ENCODE assay signal across 2 cellular contexts in genomic region chr16:77531741-77532140, GRCh38.
TF ChIP-seq lines count a peak whose summit lies in the region.

No MANE protein-coding gene starts in this region.

TF ChIP-seq in HEK293, 187 proteins besides CTCF, POLR2A, EP300 and RAD21 (continued from another document):
- TF ChIP-seq ZNF362 (tag by site-specific recombination; IDR thresholded peaks at IDR 0.05) (peak; percentile 67; the same call in 1 of the 2 replicates), ZBTB48 (tag by site-specific recombination; IDR thresholded peaks at IDR 0.05) (peak; percentile 41; the same call in 1 of the 2 replicates), ZNF747 (tag by site-specific recombination; IDR thresholded peaks at IDR 0.05) (no peak), SCRT1 (tag by site-specific recombination; IDR thresholded peaks at IDR 0.05; ENCODE audit: borderline replicate concordance) (peak; percentile 76; the same call in 1 of the 2 replicates), ZNF510 (tag by site-specific recombination; IDR thresholded peaks at IDR 0.05; ENCODE audit: insufficient replicate concordance) (no peak), ZNF692 (tag by site-specific recombination; IDR thresholded peaks at IDR 0.05) (0 out of 2 replicates have a peak, but pooled peaks have one; percentile 14), ZNF366 (tag by site-specific recombination; conservative IDR thresholded peaks at IDR 0.05) (peak; percentile 43; the same call in 1 of the 2 replicates), PRDM1 (tag by site-specific recombination; IDR thresholded peaks at IDR 0.05) (peak; percentile 57; the same call in 1 of the 2 replicates), HOXC10 (CRISPR knock-in tag; IDR thresholded peaks at IDR 0.05) (no peak), ZNF18 (tag by site-specific recombination; IDR thresholded peaks at IDR 0.05) (0 out of 2 replicates have a peak, but pooled peaks have one; percentile 40)

TF ChIP-seq in SK-N-SH, 30 proteins besides CTCF, POLR2A, EP300 and RAD21 (continued from another document):
- TF ChIP-seq RCOR1 (IDR thresholded peaks at IDR 0.05; ENCODE audit: low read length) = no peak
- peak; percentile 94 for TF ChIP-seq FOSL2 (IDR thresholded peaks at IDR 0.05; ENCODE audit: borderline replicate concordance, low read depth)
- peak; percentile 39; the same call in 1 of the 2 replicates for TF ChIP-seq TEAD4 (IDR thresholded peaks at IDR 0.05; ENCODE audit: borderline replicate concordance, insufficient read depth)
- no peak for TF ChIP-seq MAX (IDR thresholded peaks at IDR 0.05; ENCODE audit: low read depth)
- no peak for TF ChIP-seq YY1 (IDR thresholded peaks at IDR 0.05; ENCODE audit: low read depth)
- peak; percentile 60; the same call in 1 of the 2 replicates for TF ChIP-seq POLR2AphosphoS5 (IDR thresholded peaks at IDR 0.05; ENCODE audit: low read depth, low read length)
